In genomic region chr11:61361237-61361636, GRCh38 we compare ENCODE assay signal across 8 cellular contexts. TPM values are rescaled to one million over a fixed set of nuclear protein-coding genes. Genes with fewer than 3 reads are reported as not detected.
A peak's percentile ranks its signal among the peaks of the same experiment; 100 is the strongest.
DNase-seq lines count a peak whose midpoint lies in the region; ATAC-seq lines count a peak whose summit lies in the region.

No MANE protein-coding gene starts in this region.

- H3K27me3 ChIP-seq in iPS-15b (ENCODE audit: control insufficient read depth, insufficient read depth, low read length), result no peaks in the 10 kb centered on the region

- no peaks in the 10 kb centered on the region for H3K4me1 ChIP-seq in iPS-15b (ENCODE audit: control insufficient read depth, insufficient read depth, low read length)

- POLR2A ChIA-PET in activated CD4-positive, alpha-beta memory T cell treated with anti-CD3 and anti-CD28 coated beads, Interleukin-2, amount 10 ng/mL, durations not matched to agents 7 days and 5 days (lab: Charles Lee), result interaction anchor here (1.0 to 5.3 kb wide), 26 partner anchors 9 to 1230 kb away, joined by 3 to 118 read pairs (median 6); partner anchors contain the start of genes CD5, CPSF7, DDB1 and SDHAF2

- H3K36me3 Mint-ChIP-seq in activated CD4-positive, alpha-beta memory T cell treated with anti-CD3 and anti-CD28 coated beads, Interleukin-2, amount 10 ng/mL, durations not matched to agents 7 days and 5 days (ENCODE audit: low read depth), result peaks cover 26% of the 10 kb centered on the region
- H3K36me3 Mint-ChIP-seq in stimulated activated naive B cell treated with anti-CD40 and anti-IgM and Interleukin-4, amounts not matched to agents 10 μg/mL and 1 μg/mL and 100 μg/mL, for 72 hours, result peaks cover 13 to 29% of the 10 kb centered on the region in 2 donors

- H3K9me3 ChIP-seq in iPS-15b (ENCODE audit: control insufficient read depth, insufficient read depth, low read length), result no peaks in the 10 kb centered on the region

- peak overlapping the region; percentile 99 for H3K9ac ChIP-seq in iPS-15b (ENCODE audit: low read depth, low read length)

- CTCF ChIA-PET in activated CD4-positive, alpha-beta memory T cell treated with anti-CD3 and anti-CD28 coated beads, Interleukin-2, amount 10 ng/mL, durations not matched to agents 7 days and 5 days (lab: Charles Lee), result interaction anchor here (1.1 to 10.0 kb wide), 6 partner anchors 23 to 107 kb away, joined by 3 to 153 read pairs (median 6); partner anchors contain the start of genes CPSF7, DDB1, SDHAF2 and TKFC

- peak overlapping the region; percentile 97 for H3K27ac Mint-ChIP-seq in activated CD4-positive, alpha-beta memory T cell treated with anti-CD3 and anti-CD28 coated beads, Interleukin-2, amount 10 ng/mL, durations not matched to agents 7 days and 5 days
- peak overlapping the region; percentile 99 for H3K27ac Mint-ChIP-seq in stimulated activated naive B cell treated with anti-CD40 and anti-IgM and Interleukin-4, amounts not matched to agents 10 μg/mL and 1 μg/mL and 100 μg/mL, for 72 hours

- DNase-seq in DMS79 treated with DMSO at 0.1 percent for 48 hours (lab: John Stamatoyannopoulos, UW), result peak; percentile 40
- DNase-seq in DMS79 (lab: John Stamatoyannopoulos, UW), result no peak
- DNase-seq in activated CD4-positive, alpha-beta memory T cell treated with anti-CD3 and anti-CD28 coated beads, Interleukin-2, amount 10 ng/mL, durations not matched to agents 7 days and 5 days, result no peak
- DNase-seq in stimulated activated naive B cell treated with anti-CD40 and anti-IgM and Interleukin-4, amounts not matched to agents 10 μg/mL and 1 μg/mL and 100 μg/mL, for 72 hours, result no peak
- no peak for DNase-seq in NCI-H2171 (lab: John Stamatoyannopoulos, UW)
- DNase-seq in globus pallidus (ENCODE audit: low spot score), result no peak

- H3K4me3 Mint-ChIP-seq in activated CD4-positive, alpha-beta memory T cell treated with anti-CD3 and anti-CD28 coated beads, Interleukin-2, amount 10 ng/mL, durations not matched to agents 7 days and 5 days, result peak overlapping the region; percentile 98
- peak overlapping the region; percentile 92 to 99 for H3K4me3 Mint-ChIP-seq in stimulated activated naive B cell treated with anti-CD40 and anti-IgM and Interleukin-4, amounts not matched to agents 10 μg/mL and 1 μg/mL and 100 μg/mL, for 72 hours

- H3K4me1 Mint-ChIP-seq in activated CD4-positive, alpha-beta memory T cell treated with anti-CD3 and anti-CD28 coated beads, Interleukin-2, amount 10 ng/mL, durations not matched to agents 7 days and 5 days, result peaks cover 43% of the 10 kb centered on the region
- peaks cover 36 to 65% of the 10 kb centered on the region in 2 donors for H3K4me1 Mint-ChIP-seq in stimulated activated naive B cell treated with anti-CD40 and anti-IgM and Interleukin-4, amounts not matched to agents 10 μg/mL and 1 μg/mL and 100 μg/mL, for 72 hours

- ATAC-seq in stimulated activated naive B cell treated with anti-CD40 and anti-IgM and Interleukin-4, amounts not matched to agents 10 μg/mL and 1 μg/mL and 100 μg/mL, for 72 hours (replicated peaks), result no peak
- ATAC-seq in GM18861 (IDR thresholded peaks at IDR 0.05; ENCODE audit: unreplicated experiment), result no peak

- H3K27me3 Mint-ChIP-seq in activated CD4-positive, alpha-beta memory T cell treated with anti-CD3 and anti-CD28 coated beads, Interleukin-2, amount 10 ng/mL, durations not matched to agents 7 days and 5 days, result no peaks in the 10 kb centered on the region
- no peaks in the 10 kb centered on the region for H3K27me3 Mint-ChIP-seq in stimulated activated naive B cell treated with anti-CD40 and anti-IgM and Interleukin-4, amounts not matched to agents 10 μg/mL and 1 μg/mL and 100 μg/mL, for 72 hours

- H3K9me3 Mint-ChIP-seq in activated CD4-positive, alpha-beta memory T cell treated with anti-CD3 and anti-CD28 coated beads, Interleukin-2, amount 10 ng/mL, durations not matched to agents 7 days and 5 days, result no peaks in the 10 kb centered on the region
- H3K9me3 Mint-ChIP-seq in stimulated activated naive B cell treated with anti-CD40 and anti-IgM and Interleukin-4, amounts not matched to agents 10 μg/mL and 1 μg/mL and 100 μg/mL, for 72 hours, result no peaks in the 10 kb centered on the region

- H3K4me3 ChIP-seq in iPS-15b (ENCODE audit: low read depth, low read length), result peak overlapping the region; percentile 93

- H3K36me3 ChIP-seq in iPS-15b (ENCODE audit: control insufficient read depth, insufficient read depth, low read length), result peaks cover 12% of the 10 kb centered on the region

RNA-seq across cellular contexts. Expression of gene CYB561A3, which starts 0.4 kb away (rescaled TPM):
- 10 to 100 TPM; 36.0 to 38.6 TPM for total RNA-seq in activated CD4-positive, alpha-beta memory T cell treated with anti-CD3 and anti-CD28 coated beads, Interleukin-2, amount 10 ng/mL, durations not matched to agents 7 days and 5 days

RNA-seq across cellular contexts. Expression of gene TMEM138, which starts 0.9 kb away (rescaled TPM):
- 10 to 100 TPM; 45.5 to 50.0 TPM for total RNA-seq in activated CD4-positive, alpha-beta memory T cell treated with anti-CD3 and anti-CD28 coated beads, Interleukin-2, amount 10 ng/mL, durations not matched to agents 7 days and 5 days

RNA-seq across cellular contexts. Expression of gene TKFC, which starts 28.2 kb away (rescaled TPM):
- total RNA-seq in activated CD4-positive, alpha-beta memory T cell treated with anti-CD3 and anti-CD28 coated beads, Interleukin-2, amount 10 ng/mL, durations not matched to agents 7 days and 5 days, result 10 to 100 TPM; 49.6 to 51.5 TPM

RNA-seq across cellular contexts. Expression of gene DDB1, which starts 28.3 kb away (rescaled TPM):
- 100 to 1,000 TPM; 166 to 174 TPM for total RNA-seq in activated CD4-positive, alpha-beta memory T cell treated with anti-CD3 and anti-CD28 coated beads, Interleukin-2, amount 10 ng/mL, durations not matched to agents 7 days and 5 days

RNA-seq across cellular contexts. Expression of gene TMEM216, which starts 31.1 kb away (rescaled TPM):
- total RNA-seq in activated CD4-positive, alpha-beta memory T cell treated with anti-CD3 and anti-CD28 coated beads, Interleukin-2, amount 10 ng/mL, durations not matched to agents 7 days and 5 days, result 1 to 10 TPM; 7.6 to 9.3 TPM
